ENCODE assay signal across 21 cellular contexts in genomic region chr3:59515936-59516335, GRCh38.
"Had no signal": no experiment of that assay in that cellular context is flagged by ENCODE, and none has a peak within 500 bp of the region (broad histone marks: within the 10 kb centered on the region; RNA-seq: fewer than 3 reads in every experiment).

No MANE protein-coding gene starts in this region.

- ATAC-seq: activated T-helper 17 cell treated with anti-CD3 and anti-CD28 coated beads, Interleukin-2, amount 50 U/mL, for 72 hours; gastrocnemius medialis; heart left ventricle; stimulated activated naive CD8-positive, alpha-beta T cell treated with anti-CD3 and anti-CD28 coated beads, Interleukin-15, Interleukin-2, amounts not matched to agents 100 U/mL and 50 U/mL, for 24 hours had no signal

- H3K36me3 ChIP-seq: gastrocnemius medialis, heart left ventricle, prostate gland, right atrium auricular region, suprapubic skin, vagina had no signal

- H3K9me3 ChIP-seq: gastrocnemius medialis, heart left ventricle, prostate gland, right atrium auricular region, suprapubic skin, vagina had no signal

- H3K27me3 ChIP-seq: dorsolateral prefrontal cortex, heart left ventricle, right atrium auricular region, suprapubic skin, vagina had no signal

- FAIRE-seq: colon had no signal

- DNase-seq: activated B cell treated with CpG ODN at 0.5 μM for 24 hours; activated CD4-positive, alpha-beta T cell treated with anti-CD3 and anti-CD28 coated beads, Interleukin-2, amount 10 ng/mL, durations not matched to agents 24 days and 14 days; activated CD8-positive, alpha-beta T cell treated with anti-CD3 and anti-CD28 coated beads for 36 hours; activated naive CD4-positive, alpha-beta T cell treated with Interleukin-2 at 50 U/mL for 16 hours; activated naive CD8-positive, alpha-beta T cell treated with anti-CD3 and anti-CD28 coated beads, Interleukin-2, amount 10 ng/mL, durations not matched to agents 7 days and 5 days; activated T-cell treated with anti-CD3 and anti-CD28 coated beads, Interleukin-2, amount 50 U/mL, for 1 hour; amygdala; caudate nucleus; dorsolateral prefrontal cortex; erythroblast; gastrocnemius medialis; heart left ventricle; stimulated activated CD4-positive, alpha-beta T cell treated with anti-CD3 and anti-CD28 coated beads, Interleukin-2, amount 100 ng/mL, for 24 hours; stimulated activated naive CD8-positive, alpha-beta T cell treated with anti-CD3 and anti-CD28 coated beads, Interleukin-15, Interleukin-2, amounts not matched to agents 100 U/mL and 50 U/mL, for 24 hours; trophoblast cell had no signal

- H3K27ac ChIP-seq: gastrocnemius medialis, heart left ventricle, prostate gland, right atrium auricular region, suprapubic skin, vagina had no signal

- H3K4me3 ChIP-seq: gastrocnemius medialis, heart left ventricle, prostate gland, right atrium auricular region, suprapubic skin, vagina had no signal

- H3K4me1 ChIP-seq: gastrocnemius medialis, heart left ventricle, prostate gland, right atrium auricular region, suprapubic skin, vagina had no signal
